Comparison of ENCODE assay signal across 11 cellular contexts in genomic region chr3:165895919-165896318, GRCh38. TPM values are rescaled to one million over a fixed set of nuclear protein-coding genes. Genes with fewer than 3 reads are reported as not detected.
DNase-seq lines count a peak whose midpoint lies in the region; ATAC-seq and TF ChIP-seq lines count a peak whose summit lies in the region.
"Had no signal": no experiment of that assay in that cellular context is flagged by ENCODE, and none has a peak within 500 bp of the region (broad histone marks: within the 10 kb centered on the region; RNA-seq: fewer than 3 reads in every experiment).

No MANE protein-coding gene starts in this region.

- H3K36me3 Mint-ChIP-seq in Calu3 (ENCODE audit: insufficient read depth, unreplicated experiment) = no peaks in the 10 kb centered on the region

- intact Hi-C loops in Calu3 (cut with micrococcal nuclease; ENCODE audit: unreplicated experiment) = no loop called here
- intact Hi-C loops in tibial artery (cut with DNase I; ENCODE audit: low total_unique reads) = no loop called here
- intact Hi-C loops in uterus (cut with DNase I; ENCODE audit: low total_unique reads) = no loop called here

- DNase-seq in Calu3 = peak; percentile 44
- peak; percentile 26 to 77 for DNase-seq in HAP-1 (ENCODE audit: low spot score in 2 of 2)
- peak; percentile 12 for DNase-seq in RKO (ENCODE audit: low spot score)
- peak; percentile 3 for DNase-seq in foreskin melanocyte
- DNase-seq in DMS153 (lab: John Stamatoyannopoulos, UW) = no peak
- DNase-seq in tibial artery = no peak
- DNase-seq in uterus = no peak
- DNase-seq: left lung, NCI-H2029 treated with DMSO at 0.1 percent for 48 hours had no signal

- peaks cover 2% of the 10 kb centered on the region for H3K9me3 Mint-ChIP-seq in Calu3 (ENCODE audit: low read depth, unreplicated experiment)

- CTCF ChIA-PET in Calu3 (lab: Charles Lee) = no interaction called here

- H3K4me3 ChIP-seq in HAP-1 (no peak overlapping the region), tibial artery (no peak overlapping the region), uterus (no peak overlapping the region)
- H3K4me3 ChIP-seq: left lung had no signal

- TF ChIP-seq CTCF in Calu3 (IDR thresholded peaks at IDR 0.05; ENCODE audit: unreplicated experiment) = peak; percentile 48
- TF ChIP-seq CTCF in tibial artery (IDR thresholded peaks at IDR 0.05) = no peak
- TF ChIP-seq CTCF in uterus (IDR thresholded peaks at IDR 0.05) = no peak

- H3K27me3 ChIP-seq in HAP-1 (ENCODE audit: low read depth) (no peaks in the 10 kb centered on the region), tibial artery (no peaks in the 10 kb centered on the region), uterus (no peaks in the 10 kb centered on the region)
- H3K27me3 ChIP-seq: left lung had no signal

- TF ChIP-seq POLR2A in uterus (IDR thresholded peaks at IDR 0.05) = no peak

- no peaks in the 10 kb centered on the region for H3K36me3 ChIP-seq in HAP-1 (replicated peaks)
- H3K36me3 ChIP-seq in tibial artery = no peaks in the 10 kb centered on the region
- no peaks in the 10 kb centered on the region for H3K36me3 ChIP-seq in uterus
- H3K36me3 ChIP-seq: left lung had no signal

- no peaks in the 10 kb centered on the region for H3K4me1 Mint-ChIP-seq in Calu3 (ENCODE audit: low read depth, unreplicated experiment)

- no peak for ATAC-seq in GM18517 (IDR thresholded peaks at IDR 0.05; ENCODE audit: unreplicated experiment)
- ATAC-seq: left lung had no signal

- no peak overlapping the region for H3K27ac Mint-ChIP-seq in Calu3 (ENCODE audit: unreplicated experiment)

- H3K4me1 ChIP-seq in HAP-1 (no peaks in the 10 kb centered on the region), tibial artery (no peaks in the 10 kb centered on the region), uterus (no peaks in the 10 kb centered on the region)
- H3K4me1 ChIP-seq: left lung had no signal

- no peaks in the 10 kb centered on the region for H3K9me3 ChIP-seq in HAP-1
- no peaks in the 10 kb centered on the region for H3K9me3 ChIP-seq in tibial artery
- H3K9me3 ChIP-seq in uterus = no peaks in the 10 kb centered on the region
- H3K9me3 ChIP-seq: left lung had no signal

- in situ Hi-C loops in HAP-1 (cut with MboI; ENCODE audit: low sequenced_read_pairs) = no loop called here

- H3K27ac ChIP-seq in tibial artery = no peak overlapping the region
- no peak overlapping the region for H3K27ac ChIP-seq in uterus
- H3K27ac ChIP-seq: left lung had no signal

- no peak overlapping the region for H3K4me3 Mint-ChIP-seq in Calu3 (ENCODE audit: low read depth, unreplicated experiment)

- H3K27me3 Mint-ChIP-seq in Calu3 (ENCODE audit: unreplicated experiment) = no peaks in the 10 kb centered on the region

- BruUV-seq in Calu3 (replicated peaks; lab: Mats Ljungman, UMichigan) = no TSS peak

RNA-seq across cellular contexts. Expression of gene BCHE, which starts 58.7 kb away (rescaled TPM):
- 1.3 TPM in 2 replicates for total RNA-seq in Calu3 (2022)
- total RNA-seq in uterus = 100 to 1,000 TPM in 1 of 4 donors, 10 to 100 TPM in 2, 1 to 10 TPM in 1; 9.7 to 252 (median 33.4) TPM
- total RNA-seq: activated CD8-positive, alpha-beta memory T cell treated with anti-CD3 and anti-CD28 coated beads for 36 hours had no signal

Comparison
In these comparisons a context has a peak if more than half of its experiments do, and no peak if none do; other contexts are left out.
1. DNase-seq: peak in Calu3 (single experiment), HAP-1 (2 of 2), RKO (single experiment) and foreskin melanocyte (single experiment); none in DMS153 (single experiment), tibial artery (0 of 2) and uterus (0 of 2).